Comparison of ENCODE assay signal across 8 cellular contexts in genomic region chr7:2520131-2520807, GRCh38. TPM values are rescaled to one million over a fixed set of nuclear protein-coding genes. Genes with fewer than 3 reads are reported as not detected.
DNase-seq lines count a peak whose midpoint lies in the region; ATAC-seq and TF ChIP-seq lines count a peak whose summit lies in the region.

No MANE protein-coding gene starts in this region.

- CTCF ChIA-PET in RWPE1 (lab: Yijun Ruan, JAX), result interaction anchor here (0.6 to 0.7 kb wide), 2 partner anchors 25 to 1007 kb away, joined by 3 to 5 read pairs; no protein-coding TSS in a partner anchor
- CTCF ChIA-PET in naive thymus-derived CD4-positive, alpha-beta T cell (lab: Charles Lee), result interaction anchor here (0.7 to 1.0 kb wide), 2 partner anchors 9 to 43 kb away, joined by 3 read pairs; no protein-coding TSS in a partner anchor

- peaks cover 40% of the 10 kb centered on the region for H3K4me1 ChIP-seq in ES-I3 (ENCODE audit: insufficient read depth, low read length)
- H3K4me1 ChIP-seq in naive thymus-derived CD4-positive, alpha-beta T cell (ENCODE audit: control insufficient read depth in 2 of 2, insufficient read depth in 2 of 2, low read length in 2 of 2), result peaks cover 20 to 30% of the 10 kb centered on the region in 2 donors

- peak overlapping the region; percentile 94 for H3K4me3 ChIP-seq in naive thymus-derived CD4-positive, alpha-beta T cell (ENCODE audit: low read length)

- H3K36me3 Mint-ChIP-seq in naive thymus-derived CD4-positive, alpha-beta T cell, result peaks cover 0 to 21% (median 4%) of the 10 kb centered on the region in 5 donors

- H3K27ac Mint-ChIP-seq in naive thymus-derived CD4-positive, alpha-beta T cell, result peak overlapping the region; percentile 80 to 92 (median 88)

- H3K9me3 ChIP-seq in ES-I3 (ENCODE audit: control insufficient read depth, insufficient read depth, low read length), result no peaks in the 10 kb centered on the region
- H3K9me3 ChIP-seq in naive thymus-derived CD4-positive, alpha-beta T cell (ENCODE audit: control insufficient read depth in 2 of 3, low read length in 3 of 3), result no peaks in the 10 kb centered on the region

- peak overlapping the region; percentile 82 for H3K9ac ChIP-seq in ES-I3 (ENCODE audit: low read depth, low read length)

- peak; percentile 59 for DNase-seq in A172 (ENCODE audit: low spot score)
- DNase-seq in RWPE1 (ENCODE audit: low spot score), result no peak
- peak; percentile 32 for DNase-seq in dermis blood vessel endothelial cell
- no peak for DNase-seq in naive thymus-derived CD4-positive, alpha-beta T cell
- DNase-seq in NCI-H1092 (lab: John Stamatoyannopoulos, UW), result no peak
- DNase-seq in activated CD4-positive, CD25-positive, alpha-beta regulatory T cell (lab: John Stamatoyannopoulos, UW), result no peak
- DNase-seq in AG08396 (ENCODE audit: low spot score), result no peak

- ATAC-seq in naive thymus-derived CD4-positive, alpha-beta T cell, result no peak

- no peaks in the 10 kb centered on the region for H3K27me3 ChIP-seq in naive thymus-derived CD4-positive, alpha-beta T cell (ENCODE audit: control insufficient read depth in 2 of 2, insufficient read depth in 2 of 2, low read length in 2 of 2)

- intact Hi-C loops in naive thymus-derived CD4-positive, alpha-beta T cell (cut with micrococcal nuclease), result loop anchor here in 1 of 2 donors (5.0 kb wide), 2 partner anchors 43 to 113 kb away; partner anchors contain the start of gene GRIFIN

- peaks cover 14 to 35% (median 30%) of the 10 kb centered on the region in 7 donors for H3K4me1 Mint-ChIP-seq in naive thymus-derived CD4-positive, alpha-beta T cell

- TF ChIP-seq CTCF in RWPE1 (conservative IDR thresholded peaks at IDR 0.05; ENCODE audit: low read depth), result peak; percentile 49

- H3K36me3 ChIP-seq in ES-I3 (ENCODE audit: insufficient read depth, low read length), result no peaks in the 10 kb centered on the region
- peaks cover 0 to 18% (median 3%) of the 10 kb centered on the region in 3 experiments for H3K36me3 ChIP-seq in naive thymus-derived CD4-positive, alpha-beta T cell (ENCODE audit: control insufficient read depth in 2 of 3, insufficient read depth in 3 of 3, low read length in 3 of 3)

- peaks cover 0 to 11% (median 0%) of the 10 kb centered on the region in 5 donors for H3K27me3 Mint-ChIP-seq in naive thymus-derived CD4-positive, alpha-beta T cell

- H3K9me3 Mint-ChIP-seq in naive thymus-derived CD4-positive, alpha-beta T cell, result peaks cover 0 to 2% (median 0%) of the 10 kb centered on the region in 11 donors

- POLR2A ChIA-PET in RWPE1 (lab: Yijun Ruan, JAX; ENCODE audit: low non-redundant PET), result no interaction called here
- POLR2A ChIA-PET in naive thymus-derived CD4-positive, alpha-beta T cell (lab: Charles Lee), result interaction anchor here (0.8 to 15.7 kb wide), 10 partner anchors 9 to 115 kb away, joined by 3 to 401 read pairs (median 4); no protein-coding TSS in a partner anchor

- H3K27ac ChIP-seq in RWPE1, result peak overlapping the region; percentile 100
- peak overlapping the region; percentile 78 for H3K27ac ChIP-seq in naive thymus-derived CD4-positive, alpha-beta T cell (ENCODE audit: low read depth, low read length)

- peak overlapping the region; percentile 94 to 99 (median 96) for H3K4me3 Mint-ChIP-seq in naive thymus-derived CD4-positive, alpha-beta T cell

RNA-seq across cellular contexts. Expression of gene LFNG, which starts 0.7 kb away (rescaled TPM):
- 21.2 and 32.5 TPM in 2 replicates for total RNA-seq in A172 (2014; rRNA removed; shearing (Covaris generic))
- 26.4 and 36.4 TPM in 2 replicates for total RNA-seq in dermis blood vessel endothelial cell
- 100 to 1,000 TPM; 114 to 246 (median 151) TPM for total RNA-seq in naive thymus-derived CD4-positive, alpha-beta T cell
- polyA plus RNA-seq in naive thymus-derived CD4-positive, alpha-beta T cell, result 1 to 10 TPM; 1.2 to 2.3 TPM

RNA-seq across cellular contexts. Expression of gene BRAT1, which starts 35.1 kb away (rescaled TPM):
- 69.2 and 87.9 TPM in 2 replicates for total RNA-seq in A172 (2014; rRNA removed; shearing (Covaris generic))
- 31.7 and 38.0 TPM in 2 replicates for total RNA-seq in dermis blood vessel endothelial cell
- 10 to 100 TPM; 24.6 to 45.5 (median 37.0) TPM for total RNA-seq in naive thymus-derived CD4-positive, alpha-beta T cell
- polyA plus RNA-seq in naive thymus-derived CD4-positive, alpha-beta T cell, result 10 to 100 TPM; 23.4 to 58.9 TPM

RNA-seq across cellular contexts. Expression of gene IQCE, which starts 38.5 kb away (rescaled TPM):
- 26.1 and 35.5 TPM in 2 replicates for total RNA-seq in A172 (2014; rRNA removed; shearing (Covaris generic))
- total RNA-seq in dermis blood vessel endothelial cell, result 6.0 and 10.4 TPM in 2 replicates
- total RNA-seq in naive thymus-derived CD4-positive, alpha-beta T cell, result 10 to 100 TPM in 1 of 5 experiments, 1 to 10 TPM in 4; 4.8 to 10.4 (median 7.5) TPM
- 1 to 10 TPM; 1.6 to 1.9 TPM for polyA plus RNA-seq in naive thymus-derived CD4-positive, alpha-beta T cell

RNA-seq across cellular contexts. Expression of gene GRIFIN, which starts 44.1 kb away (rescaled TPM):
- not detected in 2 replicates for total RNA-seq in A172 (2014; rRNA removed; shearing (Covaris generic))
- total RNA-seq in dermis blood vessel endothelial cell, result not detected in 2 replicates
- not detected for total RNA-seq in naive thymus-derived CD4-positive, alpha-beta T cell
- polyA plus RNA-seq in naive thymus-derived CD4-positive, alpha-beta T cell, result not detected

Comparison
In these comparisons a context has a peak if more than half of its experiments do, and no peak if none do; other contexts are left out.
1. DNase-seq: peak in A172 (single experiment) and dermis blood vessel endothelial cell (single experiment); none in RWPE1 (single experiment), naive thymus-derived CD4-positive, alpha-beta T cell (0 of 9), NCI-H1092 (single experiment), activated CD4-positive, CD25-positive, alpha-beta regulatory T cell (0 of 4) and AG08396 (single experiment).